In genomic region chr16:4626396-4626795, GRCh38 we compare ENCODE assay signal across 8 cellular contexts. TPM values are rescaled to one million over a fixed set of nuclear protein-coding genes. Genes with fewer than 3 reads are reported as not detected.
A peak's percentile ranks its signal among the peaks of the same experiment; 100 is the strongest.
DNase-seq lines count a peak whose midpoint lies in the region; ATAC-seq and TF ChIP-seq lines count a peak whose summit lies in the region.

No MANE protein-coding gene starts in this region.

- H3K9me3 ChIP-seq in Caco-2 (0 out of 2 replicates have a peak, but pooled peaks cover 5% of the 10 kb centered on the region), OCI-LY3 (ENCODE audit: insufficient read depth, low read length) (no peaks in the 10 kb centered on the region), endodermal cell (ENCODE audit: control insufficient read depth, low read length) (peaks cover 6% of the 10 kb centered on the region), HAP-1 (peaks cover 6% of the 10 kb centered on the region)

- POLR2A ChIA-PET in Caco-2 (lab: Charles Lee) = interaction anchor here (2.8 kb wide), 1 partner anchor 10 kb away, joined by 20 read pairs; no protein-coding TSS in a partner anchor

- peak overlapping the region; percentile 95; the same call in 1 of the 2 replicates for H3K9ac ChIP-seq in OCI-LY3 (ENCODE audit: low read length)
- H3K9ac ChIP-seq in endodermal cell (ENCODE audit: extremely low read depth, low read length, poor library complexity, severe bottlenecking) = no peak overlapping the region

- H3K4me3 Mint-ChIP-seq in Caco-2 (ENCODE audit: unreplicated experiment) (peak overlapping the region; percentile 84), endodermal cell (peak overlapping the region; percentile 86), osteocyte (ENCODE audit: unreplicated experiment) (peak overlapping the region; percentile 94)

- H3K27ac ChIP-seq in OCI-LY3 (ENCODE audit: low read length) (no peak overlapping the region), endodermal cell (ENCODE audit: low read depth, low read length) (no peak overlapping the region)

- H3K36me3 Mint-ChIP-seq in Caco-2 (ENCODE audit: insufficient read depth, unreplicated experiment) = peaks cover 35% of the 10 kb centered on the region
- H3K36me3 Mint-ChIP-seq in endodermal cell (ENCODE audit: low read depth) = peaks cover 23% of the 10 kb centered on the region
- no peaks in the 10 kb centered on the region for H3K36me3 Mint-ChIP-seq in osteocyte (ENCODE audit: unreplicated experiment)

- peak overlapping the region; percentile 99 for H3K4me2 ChIP-seq in OCI-LY3 (ENCODE audit: low read length)

- H3K4me1 Mint-ChIP-seq in Caco-2 (ENCODE audit: low read depth, unreplicated experiment) (peaks cover 8% of the 10 kb centered on the region), endodermal cell (peaks cover 10% of the 10 kb centered on the region), osteocyte (ENCODE audit: unreplicated experiment) (peaks cover 29% of the 10 kb centered on the region)

- H4K20me1 ChIP-seq in OCI-LY3 (ENCODE audit: insufficient read depth, low read length) = peaks cover 19% of the 10 kb centered on the region

- H3K36me3 ChIP-seq in Caco-2 (ENCODE audit: control insufficient read depth, insufficient read depth, low read length) (no peaks in the 10 kb centered on the region; the same call in 1 of the 2 replicates), OCI-LY3 (replicated peaks; ENCODE audit: low read depth, low read length) (peaks cover 12% of the 10 kb centered on the region), endodermal cell (ENCODE audit: control insufficient read depth, insufficient read depth, low read length) (peaks cover 11% of the 10 kb centered on the region), HAP-1 (replicated peaks) (peaks cover 8% of the 10 kb centered on the region)

- WGBS in endodermal cell (ENCODE audit: insufficient coverage in 1 of 2, insufficient read length in 1 of 2), 2 experiments = 77 to 80% methylated on average over 6 of the region's 6 CpGs

- H3K4me1 ChIP-seq in Caco-2 (peaks cover 5% of the 10 kb centered on the region; the same call in 1 of the 2 replicates), OCI-LY3 (ENCODE audit: low read length) (peaks cover 14% of the 10 kb centered on the region), endodermal cell (ENCODE audit: control insufficient read depth, insufficient read depth, low read length) (peaks cover 3% of the 10 kb centered on the region), HAP-1 (0 out of 2 replicates have a peak, but pooled peaks cover 2% of the 10 kb centered on the region)

- H3K27me3 ChIP-seq in Caco-2 (replicated peaks; ENCODE audit: control insufficient read depth, insufficient read depth, low read length) (no peaks in the 10 kb centered on the region), OCI-LY3 (ENCODE audit: low read depth, low read length) (no peaks in the 10 kb centered on the region), endodermal cell (ENCODE audit: control insufficient read depth, insufficient read depth, low read length, poor library complexity, severe bottlenecking) (no peaks in the 10 kb centered on the region), HAP-1 (ENCODE audit: low read depth) (no peaks in the 10 kb centered on the region)

- in situ Hi-C loops in HAP-1 (cut with MboI; ENCODE audit: low sequenced_read_pairs) = no loop called here

- no peaks in the 10 kb centered on the region for H3K9me3 Mint-ChIP-seq in Caco-2 (ENCODE audit: unreplicated experiment)
- peaks cover 6% of the 10 kb centered on the region for H3K9me3 Mint-ChIP-seq in endodermal cell
- peaks cover 5% of the 10 kb centered on the region for H3K9me3 Mint-ChIP-seq in osteocyte (ENCODE audit: unreplicated experiment)

- H3K27ac Mint-ChIP-seq in Caco-2 (ENCODE audit: unreplicated experiment) (no peak overlapping the region), endodermal cell (no peak overlapping the region), osteocyte (ENCODE audit: unreplicated experiment) (peak overlapping the region; percentile 97)

- H3K27me3 Mint-ChIP-seq in Caco-2 (ENCODE audit: insufficient read depth, unreplicated experiment) (no peaks in the 10 kb centered on the region), endodermal cell (ENCODE audit: insufficient read depth) (no peaks in the 10 kb centered on the region), osteocyte (ENCODE audit: unreplicated experiment) (no peaks in the 10 kb centered on the region)

- H2AFZ ChIP-seq in OCI-LY3 (ENCODE audit: low read depth, low read length) = no peak overlapping the region

- intact Hi-C loops in Caco-2 (cut with micrococcal nuclease; ENCODE audit: unreplicated experiment) = no loop called here

- BruUV-seq in Caco-2 (replicated peaks; lab: Mats Ljungman, UMichigan) = no TSS peak

- no peak for ATAC-seq in HG03432 (IDR thresholded peaks at IDR 0.05; ENCODE audit: unreplicated experiment)
- no peak for ATAC-seq in HG03135 (IDR thresholded peaks at IDR 0.05; ENCODE audit: unreplicated experiment)

- peaks cover 57% of the 10 kb centered on the region for H3K79me2 ChIP-seq in OCI-LY3 (ENCODE audit: low read length)

- DNase-seq in Caco-2 (no peak), endodermal cell (no peak), osteocyte (ENCODE audit: extremely low spot score, unreplicated experiment) (no peak), NOMO-1 (lab: John Stamatoyannopoulos, UW; ENCODE audit: unreplicated experiment in 2 of 2) (no peak), HAP-1 (ENCODE audit: low spot score in 2 of 2) (no peak)

- TF ChIP-seq CTCF in Caco-2 (IDR thresholded peaks at IDR 0.05; ENCODE audit: insufficient read depth in 1 of 2, low read depth in 1 of 2, low read length in 1 of 2, severe bottlenecking in 1 of 2, unreplicated experiment in 1 of 2) = no peak
- no peak for TF ChIP-seq CTCF in OCI-LY3 (IDR thresholded peaks at IDR 0.05; ENCODE audit: low read depth, low read length)
- no peak for TF ChIP-seq CTCF in endodermal cell (conservative IDR thresholded peaks at IDR 0.05)
- no peak for TF ChIP-seq CTCF in osteocyte (IDR thresholded peaks at IDR 0.05)

- CTCF ChIA-PET in Caco-2 (lab: Charles Lee) = interaction anchor here (2.8 kb wide), 1 partner anchor 10 kb away, joined by 13 read pairs; no protein-coding TSS in a partner anchor

- H3K4me3 ChIP-seq in Caco-2 (ENCODE audit: low read depth, low read length) (peak overlapping the region; percentile 99), OCI-LY3 (ENCODE audit: low read length) (peak overlapping the region; percentile 94), endodermal cell (ENCODE audit: low read length) (peak overlapping the region; percentile 86), HAP-1 (no peak overlapping the region; the same call in 1 of the 2 replicates)

RNA-seq across cellular contexts. Expression of gene MGRN1, which starts 1.8 kb away (rescaled TPM):
- total RNA-seq in Caco-2 (2022) (67.1 and 72.3 TPM in 2 replicates), endodermal cell (10 to 100 TPM; 66.9 to 71.4 TPM), osteocyte (88.0 and 94.6 TPM in 2 replicates)
- 52.3 TPM for polyA plus RNA-seq in endodermal cell (2013, experiment 1 of 2)
- 45.0 TPM for polyA plus RNA-seq in endodermal cell (2013, experiment 2 of 2)

RNA-seq across cellular contexts. Expression of gene UBALD1, which starts 11.7 kb away (rescaled TPM):
- total RNA-seq in Caco-2 (2022) (32.4 and 36.2 TPM in 2 replicates), endodermal cell (10 to 100 TPM; 46.8 to 49.6 TPM), osteocyte (33.6 and 38.4 TPM in 2 replicates)
- 28.8 TPM for polyA plus RNA-seq in endodermal cell (2013, experiment 1 of 2)
- 24.7 TPM for polyA plus RNA-seq in endodermal cell (2013, experiment 2 of 2)
